39 cellular contexts compared by ENCODE assay signal in genomic region chr2:54237428-54237827, GRCh38. TPM values are rescaled to one million over a fixed set of nuclear protein-coding genes. Genes with fewer than 3 reads are reported as not detected.
"Had no signal": no experiment of that assay in that cellular context is flagged by ENCODE, and none has a peak within 500 bp of the region (broad histone marks: within the 10 kb centered on the region; RNA-seq: fewer than 3 reads in every experiment).

No MANE protein-coding gene starts in this region.

- H3K4me3 ChIP-seq: MG63 had no signal

- H3K36me3 ChIP-seq: MG63 had no signal

- DNase-seq: Karpas-422, Kasumi-1, MG63, MM.1S, MV-4-11, NCI-H1048, NCI-H1092, NCI-H1092 treated with DMSO at 0.1 percent for 48 hours, NCI-H1105, NCI-H1105 treated with DMSO at 0.1 percent for 48 hours, NCI-H1417, NCI-H1417 treated with DMSO at 0.1 percent for 48 hours, NCI-H1436, NCI-H1436 treated with DMSO at 0.1 percent for 48 hours, NCI-H146, NCI-H1694, NCI-H1694 treated with DMSO at 0.1 percent for 48 hours, NCI-H187, NCI-H187 treated with DMSO at 0.1 percent for 48 hours, NCI-H1930, NCI-H2029, NCI-H2029 treated with DMSO at 0.1 percent for 48 hours, NCI-H2081, NCI-H2081 treated with DMSO at 0.1 percent for 48 hours, NCI-H2107, NCI-H2171, NCI-H2171 treated with DMSO at 0.1 percent for 48 hours, NCI-H2227 treated with DMSO at 0.1 percent for 48 hours, NCI-H226, NCI-H345, NCI-H446, NCI-H446 treated with DMSO at 0.1 percent for 48 hours, NCI-H510A, NCI-H510A treated with DMSO at 0.1 percent for 48 hours, NCI-H524 had no signal

- H3K27me3 ChIP-seq: MG63 had no signal

RNA-seq across cellular contexts. Expression of gene TSPYL6, which starts 18.6 kb away (rescaled TPM):
- total RNA-seq: LHCN-M2, M059J, MCF 10A, NCI-H460 had no signal
